ENCODE assay signal across 8 cellular contexts in the genomic region with DNA sequence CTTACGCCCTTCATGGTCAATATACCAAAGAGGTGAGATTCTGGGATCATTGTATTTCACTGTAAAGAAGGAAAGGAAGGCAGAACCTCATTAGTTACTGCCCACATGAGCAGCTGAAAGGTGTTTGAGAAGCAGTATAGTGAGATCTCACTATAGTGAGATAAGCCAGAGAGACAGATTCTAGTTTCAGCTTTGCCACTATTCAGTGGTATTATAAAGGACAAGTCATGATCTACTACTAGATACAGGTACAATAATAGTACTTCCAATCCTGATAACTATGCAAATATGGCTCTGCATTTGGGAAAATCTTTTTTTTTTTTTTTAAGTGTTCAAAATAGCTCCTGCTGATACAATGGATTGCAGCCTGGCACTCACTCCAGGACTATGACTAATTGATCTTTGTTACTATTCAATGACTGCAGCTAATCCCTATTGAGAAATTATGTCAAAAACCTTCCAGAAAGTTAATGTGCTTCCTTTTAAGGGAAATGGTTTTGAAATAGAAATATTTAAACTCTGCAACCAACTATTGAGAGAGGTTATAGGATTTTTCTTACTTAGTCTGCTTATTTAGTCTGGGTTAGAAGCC. TPM values are rescaled to one million over a fixed set of nuclear protein-coding genes. Genes with fewer than 3 reads are reported as not detected.
A peak's percentile ranks its signal among the peaks of the same experiment; 100 is the strongest.
DNase-seq lines count a peak whose midpoint lies in the region; ATAC-seq, FAIRE-seq and TF ChIP-seq lines count a peak whose summit lies in the region.

No MANE protein-coding gene starts in this region.

- intact Hi-C loops in endothelial cell of umbilical vein (cut with micrococcal nuclease) (no loop called here), Calu3 (cut with micrococcal nuclease; ENCODE audit: unreplicated experiment) (no loop called here)
- intact Hi-C loops in naive thymus-derived CD4-positive, alpha-beta T cell (cut with micrococcal nuclease) = no loop called here

- H3K27me3 ChIP-seq in endothelial cell of umbilical vein (ENCODE audit: control insufficient read depth in 2 of 2, insufficient read depth in 2 of 2, low read length in 2 of 2) = no peaks in the 10 kb centered on the region
- no peaks in the 10 kb centered on the region for H3K27me3 ChIP-seq in naive thymus-derived CD4-positive, alpha-beta T cell (ENCODE audit: control insufficient read depth in 2 of 2, insufficient read depth in 2 of 2, low read length in 2 of 2)

- no TSS peak for BruUV-seq in endothelial cell of umbilical vein (replicated peaks; lab: Mats Ljungman, UMichigan)
- BruUV-seq in Calu3 (replicated peaks; lab: Mats Ljungman, UMichigan) = no TSS peak

- no peak overlapping the region for H3K4me3 Mint-ChIP-seq in naive thymus-derived CD4-positive, alpha-beta T cell
- no peak overlapping the region for H3K4me3 Mint-ChIP-seq in Calu3 (ENCODE audit: low read depth, unreplicated experiment)

- H3K9me1 ChIP-seq in endothelial cell of umbilical vein (replicated peaks; ENCODE audit: control insufficient read depth, extremely low read depth, insufficient read depth, low read length) = no peaks in the 10 kb centered on the region

- H3K9ac ChIP-seq in endothelial cell of umbilical vein (replicated peaks; ENCODE audit: extremely low read depth, insufficient read depth, low read length) = no peak overlapping the region

- FAIRE-seq in endothelial cell of umbilical vein (lab: Jason Lieb, UNC) = peak; percentile 80

- TF ChIP-seq POLR2A in endothelial cell of umbilical vein (IDR thresholded peaks at IDR 0.05; ENCODE audit: low read depth, low read length) = no peak

- no peaks in the 10 kb centered on the region for H3K9me3 ChIP-seq in endothelial cell of umbilical vein (replicated peaks; ENCODE audit: control insufficient read depth, insufficient read depth, low read length)
- H3K9me3 ChIP-seq in naive thymus-derived CD4-positive, alpha-beta T cell (ENCODE audit: control insufficient read depth in 2 of 3, low read length in 3 of 3) = no peaks in the 10 kb centered on the region

- no peak overlapping the region for H2AFZ ChIP-seq in endothelial cell of umbilical vein (ENCODE audit: low read depth, low read length)

- H3K27me3 Mint-ChIP-seq in naive thymus-derived CD4-positive, alpha-beta T cell = peaks cover 0 to 6% (median 0%) of the 10 kb centered on the region in 5 donors
- H3K27me3 Mint-ChIP-seq in Calu3 (ENCODE audit: unreplicated experiment) = no peaks in the 10 kb centered on the region

- POLR2A ChIA-PET in endothelial cell of umbilical vein (lab: Charles Lee) = interaction anchor here (0.6 kb wide), 1 partner anchor 91 kb away, joined by 3 read pairs; no protein-coding TSS in a partner anchor
- POLR2A ChIA-PET in naive thymus-derived CD4-positive, alpha-beta T cell (lab: Charles Lee) = no interaction called here

- peaks cover 6 to 9% of the 10 kb centered on the region in 2 experiments for H3K36me3 ChIP-seq in endothelial cell of umbilical vein (ENCODE audit: control insufficient read depth in 2 of 2, extremely low read depth in 1 of 2, insufficient read depth in 2 of 2, low read length in 2 of 2)
- H3K36me3 ChIP-seq in naive thymus-derived CD4-positive, alpha-beta T cell (ENCODE audit: control insufficient read depth in 2 of 3, insufficient read depth in 3 of 3, low read length in 3 of 3) = no peaks in the 10 kb centered on the region

- peaks cover 7% of the 10 kb centered on the region for H3K4me1 ChIP-seq in endothelial cell of umbilical vein (ENCODE audit: control insufficient read depth, extremely low read depth, insufficient read depth, low read length)
- H3K4me1 ChIP-seq in naive thymus-derived CD4-positive, alpha-beta T cell (ENCODE audit: control insufficient read depth in 2 of 2, insufficient read depth in 2 of 2, low read length in 2 of 2) = no peaks in the 10 kb centered on the region

- H3K79me2 ChIP-seq in endothelial cell of umbilical vein (ENCODE audit: control insufficient read depth, insufficient read depth, low read length) = no peaks in the 10 kb centered on the region

- H3K4me1 Mint-ChIP-seq in naive thymus-derived CD4-positive, alpha-beta T cell = peaks cover 0 to 2% (median 0%) of the 10 kb centered on the region in 7 donors
- peaks cover 8% of the 10 kb centered on the region for H3K4me1 Mint-ChIP-seq in Calu3 (ENCODE audit: low read depth, unreplicated experiment)

- no peaks in the 10 kb centered on the region for H3K36me3 Mint-ChIP-seq in naive thymus-derived CD4-positive, alpha-beta T cell
- no peaks in the 10 kb centered on the region for H3K36me3 Mint-ChIP-seq in Calu3 (ENCODE audit: insufficient read depth, unreplicated experiment)

- dilution Hi-C loops in endothelial cell of umbilical vein (cut with MboI; ENCODE audit: extremely low pct_ligation_motif_present, low sequenced_read_pairs) = no loop called here

- CTCF ChIA-PET in endothelial cell of umbilical vein (lab: Charles Lee) (interaction anchor here (0.6 to 0.9 kb wide), 3 partner anchors 85 to 95 kb away, joined by 3 to 4 read pairs (median 3); no protein-coding TSS in a partner anchor), Calu3 (lab: Charles Lee) (no interaction called here)
- CTCF ChIA-PET in naive thymus-derived CD4-positive, alpha-beta T cell (lab: Charles Lee) = interaction anchor here (0.8 kb wide), 1 partner anchor 85 kb away, joined by 4 read pairs; no protein-coding TSS in a partner anchor

- no peak overlapping the region for H3K4me2 ChIP-seq in endothelial cell of umbilical vein (ENCODE audit: insufficient read depth, low read length)

- H3K4me3 ChIP-seq in endothelial cell of umbilical vein (replicated peaks in 1 of 3; ENCODE audit: insufficient read depth in 1 of 3, low read depth in 1 of 3, low read length in 3 of 3) = no peak overlapping the region
- no peak overlapping the region for H3K4me3 ChIP-seq in naive thymus-derived CD4-positive, alpha-beta T cell (ENCODE audit: low read length)

- H3K27ac Mint-ChIP-seq in naive thymus-derived CD4-positive, alpha-beta T cell = peak overlapping the region in 1 of 9 donors; percentile 36
- no peak overlapping the region for H3K27ac Mint-ChIP-seq in Calu3 (ENCODE audit: unreplicated experiment)

- DNase-seq in endothelial cell of umbilical vein (ENCODE audit: low read depth, low spot score) (peak; percentile 58), stromal cell of bone marrow (ENCODE audit: low read depth) (peak; percentile 81), hypothalamus (lab: John Stamatoyannopoulos, UW) (no peak), Calu3 (no peak)
- DNase-seq in naive thymus-derived CD4-positive, alpha-beta T cell = no peak
- DNase-seq in effector CD4-positive, alpha-beta T cell = no peak

- no peak overlapping the region for H3K27ac ChIP-seq in endothelial cell of umbilical vein (ENCODE audit: insufficient read depth, low read depth, low read length)
- no peak overlapping the region for H3K27ac ChIP-seq in naive thymus-derived CD4-positive, alpha-beta T cell (ENCODE audit: low read depth, low read length)

- H4K20me1 ChIP-seq in endothelial cell of umbilical vein (replicated peaks; ENCODE audit: control insufficient read depth, extremely low read depth, insufficient read depth, low read length) = no peaks in the 10 kb centered on the region

- H3K9me3 Mint-ChIP-seq in naive thymus-derived CD4-positive, alpha-beta T cell = no peaks in the 10 kb centered on the region
- no peaks in the 10 kb centered on the region for H3K9me3 Mint-ChIP-seq in Calu3 (ENCODE audit: low read depth, unreplicated experiment)

- ATAC-seq in GM19438 (IDR thresholded peaks at IDR 0.05; ENCODE audit: low read depth, unreplicated experiment) = peak; percentile 46
- peak; percentile 49 for ATAC-seq in HG03196 (IDR thresholded peaks at IDR 0.05; ENCODE audit: unreplicated experiment)
- no peak for ATAC-seq in naive thymus-derived CD4-positive, alpha-beta T cell

- TF ChIP-seq CTCF in endothelial cell of umbilical vein (IDR thresholded peaks at IDR 0.05; ENCODE audit: extremely low read depth in 1 of 2, insufficient read depth in 1 of 2, low read depth in 1 of 2, low read length in 2 of 2) (no peak), Calu3 (IDR thresholded peaks at IDR 0.05; ENCODE audit: unreplicated experiment) (no peak)

RNA-seq across cellular contexts. Expression of a gene that starts 8.3 kb away (rescaled TPM):
- 40.1 and 41.3 TPM in 2 replicates for total RNA-seq in endothelial cell of umbilical vein
- 10.5 and 13.3 TPM in 2 replicates for polyA plus RNA-seq in endothelial cell of umbilical vein
- 18.3 and 22.7 TPM in 2 replicates for polyA plus RNA-seq in endothelial cell of umbilical vein (2011; cell fraction: cytosol; rRNA removed)
- 14.8 and 16.6 TPM in 2 replicates for polyA plus RNA-seq in endothelial cell of umbilical vein (2011; cell fraction: nucleus; rRNA removed)
- 24.6 and 38.2 TPM in 2 replicates for polyA plus RNA-seq in endothelial cell of umbilical vein (2012)
- 20.8 and 22.5 TPM in 2 replicates for polyA minus RNA-seq in endothelial cell of umbilical vein
- polyA minus RNA-seq in endothelial cell of umbilical vein (2011; cell fraction: cytosol; rRNA and poly(A)+ RNA removed) = 43.5 TPM
- 11.1 and 12.8 TPM in 2 replicates for polyA minus RNA-seq in endothelial cell of umbilical vein (2011; cell fraction: nucleus; rRNA and poly(A)+ RNA removed)
- total RNA-seq in naive thymus-derived CD4-positive, alpha-beta T cell = 10 to 100 TPM; 13.1 to 31.0 (median 17.8) TPM
- 10 to 100 TPM; 24.2 to 25.9 TPM for polyA plus RNA-seq in naive thymus-derived CD4-positive, alpha-beta T cell
- 25.4 and 27.4 TPM in 2 replicates for total RNA-seq in Calu3 (2022)

RNA-seq across cellular contexts. Expression of a gene that starts 57.0 kb away (rescaled TPM):
- total RNA-seq in endothelial cell of umbilical vein (1.3 and 1.8 TPM in 2 replicates), Calu3 (2022) (1.6 and 2.2 TPM in 2 replicates)
- polyA plus RNA-seq in endothelial cell of umbilical vein = 0.49 and 0.51 TPM in 2 replicates
- 1.1 TPM in 2 replicates for polyA plus RNA-seq in endothelial cell of umbilical vein (2011; cell fraction: cytosol; rRNA removed)
- 1.7 TPM in 2 replicates for polyA plus RNA-seq in endothelial cell of umbilical vein (2011; cell fraction: nucleus; rRNA removed)
- polyA plus RNA-seq in endothelial cell of umbilical vein (2012) = 0.89 and 1.1 TPM in 2 replicates
- 0.70 and 1.6 TPM in 2 replicates for polyA minus RNA-seq in endothelial cell of umbilical vein
- not detected for polyA minus RNA-seq in endothelial cell of umbilical vein (2011; cell fraction: cytosol; rRNA and poly(A)+ RNA removed)
- 0.43 and 0.58 TPM in 2 replicates for polyA minus RNA-seq in endothelial cell of umbilical vein (2011; cell fraction: nucleus; rRNA and poly(A)+ RNA removed)
- under 1 TPM in 4 of 5 experiments, not detected in 1; 0.32 to 0.57 (median 0.44) TPM for total RNA-seq in naive thymus-derived CD4-positive, alpha-beta T cell
- not detected for polyA plus RNA-seq in naive thymus-derived CD4-positive, alpha-beta T cell

RNA-seq across cellular contexts. Expression of a gene that starts 57.2 kb away (rescaled TPM):
- total RNA-seq in endothelial cell of umbilical vein (16.7 and 18.5 TPM in 2 replicates), Calu3 (2022) (13.0 and 14.7 TPM in 2 replicates)
- polyA plus RNA-seq in endothelial cell of umbilical vein = 5.2 and 7.2 TPM in 2 replicates
- 11.1 and 13.5 TPM in 2 replicates for polyA plus RNA-seq in endothelial cell of umbilical vein (2011; cell fraction: cytosol; rRNA removed)
- polyA plus RNA-seq in endothelial cell of umbilical vein (2011; cell fraction: nucleus; rRNA removed) = 7.0 and 12.4 TPM in 2 replicates
- 15.4 and 19.4 TPM in 2 replicates for polyA plus RNA-seq in endothelial cell of umbilical vein (2012)
- 9.2 and 9.8 TPM in 2 replicates for polyA minus RNA-seq in endothelial cell of umbilical vein
- 5.8 TPM for polyA minus RNA-seq in endothelial cell of umbilical vein (2011; cell fraction: cytosol; rRNA and poly(A)+ RNA removed)
- 8.0 and 11.1 TPM in 2 replicates for polyA minus RNA-seq in endothelial cell of umbilical vein (2011; cell fraction: nucleus; rRNA and poly(A)+ RNA removed)
- total RNA-seq in naive thymus-derived CD4-positive, alpha-beta T cell = 10 to 100 TPM; 12.4 to 22.9 (median 19.7) TPM
- 10 to 100 TPM in 1 of 2 donors, 1 to 10 TPM in 1; 9.2 to 10.9 TPM for polyA plus RNA-seq in naive thymus-derived CD4-positive, alpha-beta T cell

Comparison
In these comparisons a context has a peak if more than half of its experiments do, and no peak if none do; other contexts are left out.
1. DNase-seq: peak in endothelial cell of umbilical vein (single experiment) and stromal cell of bone marrow (single experiment); none in naive thymus-derived CD4-positive, alpha-beta T cell (0 of 9), hypothalamus (0 of 51), Calu3 (single experiment) and effector CD4-positive, alpha-beta T cell (single experiment).